8 cellular contexts compared by ENCODE assay signal in the genomic region with DNA sequence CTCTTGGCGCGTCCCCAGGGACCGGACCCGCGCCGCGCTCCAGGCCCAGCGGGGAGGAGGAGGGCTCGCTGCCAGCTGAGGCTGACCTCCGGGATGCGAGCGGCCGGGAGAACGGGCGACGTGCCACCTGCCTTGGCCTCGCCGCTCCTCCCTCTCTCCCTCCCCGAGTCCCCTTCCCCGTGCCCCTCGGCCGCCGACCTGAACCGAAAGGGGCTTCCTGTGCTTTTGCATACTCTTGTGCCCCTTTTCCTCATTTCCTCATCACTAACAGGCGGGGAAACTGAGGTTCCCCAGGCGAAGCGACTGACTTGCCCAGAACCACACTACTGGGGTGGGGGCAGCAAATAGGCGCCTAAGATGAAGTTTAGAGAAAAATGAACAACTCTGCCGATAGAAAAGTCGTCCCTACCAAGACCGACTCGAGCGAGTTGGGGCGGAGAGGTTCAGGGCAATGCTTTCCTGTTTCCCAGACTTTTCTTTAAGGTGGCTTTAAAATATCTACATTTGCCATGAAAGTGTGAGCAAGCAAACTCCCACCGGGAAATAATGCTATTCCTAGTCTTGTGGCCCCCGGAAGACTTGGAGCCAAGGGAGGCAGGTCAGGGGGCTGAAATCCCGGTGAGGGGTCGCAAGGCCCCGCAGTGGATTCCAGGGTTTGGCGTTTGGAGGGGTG. TPM values are rescaled to one million over a fixed set of nuclear protein-coding genes. Genes with fewer than 3 reads are reported as not detected.
A peak's percentile ranks its signal among the peaks of the same experiment; 100 is the strongest.
DNase-seq lines count a peak whose midpoint lies in the region; ATAC-seq, FAIRE-seq and TF ChIP-seq lines count a peak whose summit lies in the region.

No MANE protein-coding gene starts in this region.

- H3K9me3 ChIP-seq in A549 (no peaks in the 10 kb centered on the region), SK-N-SH (no peaks in the 10 kb centered on the region), H1 (ENCODE audit: insufficient read depth in 2 of 2, low read depth in 1 of 2, low read length in 1 of 2) (no peaks in the 10 kb centered on the region)

- H2BK120ac ChIP-seq in H1 (replicated peaks; ENCODE audit: low read depth, low read length) = no peak overlapping the region

- peak overlapping the region; percentile 33 for H4K91ac ChIP-seq in H1 (replicated peaks; ENCODE audit: insufficient read length, low read length)

- no peak overlapping the region for H3K56ac ChIP-seq in H1 (replicated peaks; ENCODE audit: insufficient read length, low read depth, low read length)

- no peaks in the 10 kb centered on the region; the same call in 1 of the 2 replicates for H3K79me1 ChIP-seq in H1 (ENCODE audit: low read depth, low read length)

- H3K18ac ChIP-seq in H1 (ENCODE audit: extremely low read depth, low read length) = peak overlapping the region; percentile 66; the same call in 1 of the 2 replicates

- peak overlapping the region; percentile 94 to 100 (median 100) for H3K27ac Mint-ChIP-seq in naive thymus-derived CD8-positive, alpha-beta T cell

- 0 out of 2 replicates have a peak overlapping the region, but pooled peaks have one; percentile 68 for H2BK12ac ChIP-seq in H1 (ENCODE audit: low read depth, low read length)

- H3K4me1 ChIP-seq in A549 (peaks cover 45% of the 10 kb centered on the region), SK-N-SH (ENCODE audit: control insufficient read depth in 1 of 2, insufficient read depth in 2 of 2, low read depth in 1 of 2, low read length in 1 of 2) (peaks cover 23 to 29% of the 10 kb centered on the region in 2 experiments), H1 (replicated peaks in 1 of 4; ENCODE audit: control insufficient read depth in 3 of 4, insufficient read depth in 4 of 4, low read length in 3 of 4) (peaks cover 3 to 14% (median 5%) of the 10 kb centered on the region in 4 experiments; a peak in 5 of 7 replicates)

- no peak for TF ChIP-seq CTCF in A549 (IDR thresholded peaks at IDR 0.05)
- no peak for TF ChIP-seq CTCF in SK-N-SH (IDR thresholded peaks at IDR 0.05)
- TF ChIP-seq CTCF in H1 (IDR thresholded peaks at IDR 0.05; ENCODE audit: control extremely low read depth in 1 of 3, insufficient read depth in 1 of 3, low read depth in 1 of 3, low read length in 3 of 3) = no peak

- H4K5ac ChIP-seq in H1 (ENCODE audit: insufficient read length, low read depth, low read length) = no peak overlapping the region

- H2AFZ ChIP-seq in SK-N-SH (ENCODE audit: low read depth) = peak overlapping the region; percentile 58; the same call in 1 of the 2 replicates
- 0 out of 2 replicates have a peak overlapping the region, but pooled peaks have one; percentile 7 for H2AFZ ChIP-seq in H1 (ENCODE audit: low read length)

- peaks cover 63% of the 10 kb centered on the region for H3F3A ChIP-seq in SK-N-SH (replicated peaks; ENCODE audit: insufficient read depth)

- peak overlapping the region; percentile 99 for H3K9ac ChIP-seq in SK-N-SH
- peak overlapping the region; percentile 35 to 98 (median 74) for H3K9ac ChIP-seq in H1 (replicated peaks in 1 of 4; ENCODE audit: extremely low read depth in 1 of 4, low read depth in 3 of 4, low read length in 3 of 4)

- H4K8ac ChIP-seq in H1 (ENCODE audit: extremely low read depth, insufficient read depth, low read length) = peak overlapping the region; percentile 58

- DNase-seq in A549 (ENCODE audit: low read depth in 1 of 2, low spot score in 1 of 2) (no peak), SK-N-SH (no peak), H1 (ENCODE audit: low read depth in 1 of 2, low spot score in 2 of 2) (no peak), cerebellum (ENCODE audit: low spot score) (no peak), HT-29 (ENCODE audit: low spot score) (no peak)
- DNase-seq in naive thymus-derived CD8-positive, alpha-beta T cell = peak in 1 of 10 donors; percentile 48

- peaks cover 0 to 36% (median 19%) of the 10 kb centered on the region in 3 donors for H3K36me3 Mint-ChIP-seq in naive thymus-derived CD8-positive, alpha-beta T cell

- no peak for TF ChIP-seq POLR2A in A549 (IDR thresholded peaks at IDR 0.05; ENCODE audit: low read length)
- TF ChIP-seq POLR2A in H1 (IDR thresholded peaks at IDR 0.05; ENCODE audit: control extremely low read depth in 1 of 2, low read depth in 2 of 2, low read length in 2 of 2) = no peak

- H3K27ac ChIP-seq in A549 (peak overlapping the region; percentile 97 to 100), SK-N-SH (ENCODE audit: low read depth in 2 of 2, low read length in 1 of 2) (peak overlapping the region; percentile 97 to 100), H1 (ENCODE audit: low read depth, low read length) (no peak overlapping the region)

- peak; percentile 11 to 25; a peak in 2 of 5 replicates for TF ChIP-seq EP300 in A549 (IDR thresholded peaks at IDR 0.05)
- TF ChIP-seq EP300 in SK-N-SH (IDR thresholded peaks at IDR 0.05; ENCODE audit: borderline replicate concordance in 1 of 2, low read depth in 1 of 2, low read length in 1 of 2) = peak in 1 of 2 experiments; percentile 1; a peak in 2 of 4 replicates
- TF ChIP-seq EP300 in H1 (IDR thresholded peaks at IDR 0.05; ENCODE audit: borderline replicate concordance in 1 of 2, low read depth in 2 of 2, low read length in 2 of 2) = no peak

- H3K36me3 ChIP-seq in SK-N-SH (replicated peaks in 1 of 2; ENCODE audit: control insufficient read depth in 1 of 2, insufficient read depth in 2 of 2, low read length in 1 of 2) = peaks cover 21 to 29% of the 10 kb centered on the region in 2 experiments
- peaks cover 0 to 15% (median 6%) of the 10 kb centered on the region in 4 experiments; a peak in 4 of 8 replicates for H3K36me3 ChIP-seq in H1 (ENCODE audit: control insufficient read depth in 2 of 4, insufficient read depth in 4 of 4, low read length in 3 of 4)

- H3K79me2 ChIP-seq in SK-N-SH (ENCODE audit: insufficient read depth) (peaks cover 42% of the 10 kb centered on the region), H1 (ENCODE audit: control insufficient read depth in 1 of 2, insufficient read depth in 2 of 2, low read length in 2 of 2) (peaks cover 0 to 14% of the 10 kb centered on the region in 2 experiments; a peak in 2 of 4 replicates)

- CTCF ChIA-PET in A549 (lab: Yijun Ruan, JAX) (interaction anchor here (0.7 to 8.7 kb wide), 44 partner anchors 9 to 209 kb away, joined by 3 to 131 read pairs (median 4); no protein-coding TSS in a partner anchor), SK-N-SH (lab: Yijun Ruan, JAX) (interaction anchor here (0.6 to 5.9 kb wide), 53 partner anchors 10 to 195 kb away, joined by 3 to 113 read pairs (median 4); partner anchors contain the start of genes NEURL1B and RPL26L1), H1 (lab: Charles Lee; ENCODE audit: partially characterized antibody) (interaction anchor here (0.6 to 6.3 kb wide), 44 partner anchors 12 to 765 kb away, joined by 3 to 50 read pairs (median 4); partner anchors contain the start of genes ERGIC1 and FBXW11)

- no peak overlapping the region for H2BK20ac ChIP-seq in H1 (ENCODE audit: low read length)

- peak overlapping the region; percentile 9 for H3K23ac ChIP-seq in H1 (ENCODE audit: insufficient read length)

- H3K4me3 Mint-ChIP-seq in naive thymus-derived CD8-positive, alpha-beta T cell = peak overlapping the region; percentile 89 to 97 (median 94)

- H3K9me2 ChIP-seq in SK-N-SH = no peaks in the 10 kb centered on the region

- H3K27me3 Mint-ChIP-seq in naive thymus-derived CD8-positive, alpha-beta T cell = peaks cover 0 to 4% (median 0%) of the 10 kb centered on the region in 5 donors

- no peak overlapping the region for H2BK5ac ChIP-seq in H1 (ENCODE audit: low read depth, low read length)

- peaks cover 13% of the 10 kb centered on the region for H3K23me2 ChIP-seq in H1 (ENCODE audit: low read depth, low read length)

- H4K20me1 ChIP-seq in SK-N-SH (ENCODE audit: insufficient read depth) (peaks cover 43% of the 10 kb centered on the region), H1 (replicated peaks in 1 of 2; ENCODE audit: control insufficient read depth in 1 of 2, insufficient read depth in 2 of 2, low read length in 2 of 2) (peaks cover 2 to 14% of the 10 kb centered on the region in 2 experiments)

- H3K4me1 Mint-ChIP-seq in naive thymus-derived CD8-positive, alpha-beta T cell = peaks cover 30 to 76% (median 61%) of the 10 kb centered on the region in 4 donors

- H2BK15ac ChIP-seq in H1 (ENCODE audit: low read length) = no peak overlapping the region

- no peak overlapping the region for H2AK5ac ChIP-seq in H1 (ENCODE audit: low read depth, low read length)

- H3K4me3 ChIP-seq in A549 = peak overlapping the region; percentile 41
- H3K4me3 ChIP-seq in SK-N-SH (ENCODE audit: low read depth in 2 of 2, low read length in 1 of 2) = peak overlapping the region; percentile 59 to 89
- peak overlapping the region; percentile 53 to 81 (median 61) for H3K4me3 ChIP-seq in H1 (ENCODE audit: extremely low read depth in 1 of 4, insufficient read depth in 2 of 4, low read depth in 3 of 4, low read length in 4 of 4)

- ATAC-seq in A549 (no peak; a peak in 1 of 6 replicates), GM19324 (IDR thresholded peaks at IDR 0.05; ENCODE audit: low FRiP score, unreplicated experiment) (peak; percentile 2), HG03342 (IDR thresholded peaks at IDR 0.05; ENCODE audit: unreplicated experiment) (no peak)
- ATAC-seq in naive thymus-derived CD8-positive, alpha-beta T cell = peak; percentile 1 to 13

- no peak for FAIRE-seq in A549 (lab: Jason Lieb, UNC)
- FAIRE-seq in H1 (lab: Jason Lieb, UNC) = no peak

- POLR2A ChIA-PET in A549 (lab: Yijun Ruan, JAX) = interaction anchor here (0.6 to 5.0 kb wide), 49 partner anchors 8 to 556 kb away, joined by 3 to 87 read pairs (median 7); partner anchors contain the start of genes ERGIC1, RPL26L1 and STC2
- POLR2A ChIA-PET in SK-N-SH (lab: Yijun Ruan, JAX) = interaction anchor here (0.6 to 2.0 kb wide), 16 partner anchors 10 to 1423 kb away, joined by 3 to 12 read pairs (median 4); partner anchors contain the start of gene STC2
- POLR2A ChIA-PET in H1 (lab: Charles Lee; ENCODE audit: partially characterized antibody) = interaction anchor here (0.6 to 5.0 kb wide), 41 partner anchors 9 to 348 kb away, joined by 3 to 45 read pairs (median 4); partner anchors contain the start of gene ERGIC1
- POLR2A ChIA-PET in naive thymus-derived CD8-positive, alpha-beta T cell (lab: Charles Lee) = interaction anchor here (0.6 to 7.4 kb wide), 28 partner anchors 9 to 373 kb away, joined by 3 to 110 read pairs (median 5); partner anchors contain the start of genes ATP6V0E1, BNIP1, ERGIC1 and RPL26L1

- WGBS in A549 (ENCODE audit: missing lambda C conversion rate) = under 1% methylated on average over 21 of the region's 40 CpGs
- WGBS in SK-N-SH (ENCODE audit: low lambda C conversion rate) = 3% methylated on average over 22 of the region's 40 CpGs
- WGBS in H1 (ENCODE audit: extremely low coverage in 1 of 2, insufficient coverage in 1 of 2, insufficient read length in 1 of 2, insufficient replicate concordance in 2 of 2, low coverage in 1 of 2, low lambda C conversion rate in 2 of 2, missing lambda C conversion rate in 1 of 2), 2 experiments = 0% methylated on average over 17 of the region's 40 CpGs; no CpG with 5 or more reads in 1 of the 2 experiments

- no peak overlapping the region for H3K14ac ChIP-seq in H1 (ENCODE audit: insufficient read length)

- no peaks in the 10 kb centered on the region for H3K9me3 Mint-ChIP-seq in naive thymus-derived CD8-positive, alpha-beta T cell

- H3K27me3 ChIP-seq in SK-N-SH (ENCODE audit: insufficient read depth) (no peaks in the 10 kb centered on the region), H1 (replicated peaks in 1 of 4; ENCODE audit: control insufficient read depth in 3 of 4, extremely low read depth in 1 of 4, insufficient read depth in 3 of 4, low read length in 3 of 4) (peaks cover 0 to 23% (median 15%) of the 10 kb centered on the region in 4 experiments; a peak in 6 of 7 replicates)

- peak overlapping the region; percentile 97 for H3K4me2 ChIP-seq in A549
- H3K4me2 ChIP-seq in SK-N-SH = peak overlapping the region; percentile 93
- H3K4me2 ChIP-seq in H1 (ENCODE audit: insufficient read depth in 1 of 2, low read depth in 2 of 2, low read length in 2 of 2) = peak overlapping the region; percentile 77 to 96

- no peak overlapping the region for H3K4ac ChIP-seq in H1 (replicated peaks; ENCODE audit: insufficient read length, low read depth, low read length)

- TF ChIP-seq RAD21 in A549 (conservative IDR thresholded peaks at IDR 0.05 in 1 of 2, IDR thresholded peaks at IDR 0.05 in 1 of 2) = no peak; a peak in 1 of 5 replicates
- no peak for TF ChIP-seq RAD21 in SK-N-SH (IDR thresholded peaks at IDR 0.05; ENCODE audit: low read length)
- TF ChIP-seq RAD21 in H1 (IDR thresholded peaks at IDR 0.05 in 1 of 2, conservative IDR thresholded peaks at IDR 0.05 in 1 of 2; ENCODE audit: low read depth in 2 of 2, low read length in 2 of 2) = no peak

RNA-seq across cellular contexts. Expression of gene DUSP1, which starts 0.6 kb away (rescaled TPM):
- 525 and 594 TPM in 2 replicates for polyA plus RNA-seq in A549 (2011; rRNA removed)
- polyA plus RNA-seq in A549 (2012; cell fraction: cytosol; rRNA removed) = 540 and 757 TPM in 2 replicates
- 1,192 and 1,375 TPM in 2 replicates for polyA plus RNA-seq in A549 (2012; cell fraction: nucleus; rRNA removed)
- polyA plus RNA-seq in A549 (2017; fragmentation: RNase III; extraction: RNeasy Plus Mini Kit Qiagen cat#74134 plus additional on column Dnase treatment) = 191 to 207 TPM (median 203 TPM) in 3 replicates
- 620 and 630 TPM in 2 replicates for polyA minus RNA-seq in A549 (2011; rRNA and poly(A)+ RNA removed)
- 373 and 455 TPM in 2 replicates for polyA plus RNA-seq in SK-N-SH (2012; rRNA removed)
- 208 and 248 TPM in 2 replicates for polyA plus RNA-seq in SK-N-SH (2012; cell fraction: cytosol; rRNA removed)
- polyA plus RNA-seq in SK-N-SH (2012; cell fraction: nucleus; rRNA removed) = 873 and 891 TPM in 2 replicates
- 6.5 and 8.6 TPM in 2 replicates for total RNA-seq in H1 (2021; fragmentation: NEBNext Ultra II Directional; extraction: Animal tissue kit (Norgen Biotek cat#: 25700))
- polyA plus RNA-seq in H1 (2011; rRNA removed) = 11.4 and 11.7 TPM in 2 replicates
- 11.3 TPM for polyA plus RNA-seq in H1 (2011; cell fraction: cytosol; rRNA removed)
- polyA plus RNA-seq in H1 (2011; cell fraction: nucleus; rRNA removed) = 15.3 TPM
- polyA plus RNA-seq in H1 (2012, experiment 1 of 2) = 6.9 to 8.1 TPM (median 7.2 TPM) in 4 replicates
- polyA plus RNA-seq in H1 (2012, experiment 2 of 2) = 7.6 TPM
- 3.2 TPM for polyA plus RNA-seq in H1 (2013, experiment 1 of 2)
- 2.9 TPM for polyA plus RNA-seq in H1 (2013, experiment 2 of 2)
- polyA minus RNA-seq in H1 (2011; rRNA and poly(A)+ RNA removed) = 17.6 and 18.7 TPM in 2 replicates
- polyA minus RNA-seq in H1 (2011; cell fraction: cytosol; rRNA and poly(A)+ RNA removed) = 10.2 TPM
- polyA minus RNA-seq in H1 (2011; cell fraction: nucleus; rRNA and poly(A)+ RNA removed) = 47.4 TPM
- total RNA-seq in naive thymus-derived CD8-positive, alpha-beta T cell = 10 to 100 TPM; 23.5 to 24.1 TPM
- polyA plus RNA-seq in naive thymus-derived CD8-positive, alpha-beta T cell = 100 to 1,000 TPM; 102 to 660 (median 258) TPM
- total RNA-seq in cerebellum = 36.9 TPM
- 275 and 286 TPM in 2 replicates for total RNA-seq in HT-29 (2014; rRNA removed; shearing (Covaris generic))

Comparison
In these comparisons a context has a peak if more than half of its experiments do, and no peak if none do; other contexts are left out.
1. ATAC-seq: peak in GM19324 (single experiment) and naive thymus-derived CD8-positive, alpha-beta T cell (2 of 2); none in A549 (0 of 2) and HG03342 (single experiment).
2. Of the 18 proteins assayed by ChIP-seq in both H1 and A549: peak only in H1: E2F6 and MAX; only in A549: EP300 and HDAC2; in both: none; in neither: 14.
3. Peak in every context shown above with its lines, with median percentiles within 50 percentile points of each other: H3K4me2 ChIP-seq and H3K4me3 ChIP-seq.